In genomic region chr1:1132928-1133750, GRCh38 we compare ENCODE assay signal across 16 cellular contexts. TPM values are rescaled to one million over a fixed set of nuclear protein-coding genes. Genes with fewer than 3 reads are reported as not detected.
DNase-seq lines count a peak whose midpoint lies in the region; ATAC-seq and TF ChIP-seq lines count a peak whose summit lies in the region.
"Had no signal": no experiment of that assay in that cellular context is flagged by ENCODE, and none has a peak within 500 bp of the region (broad histone marks: within the 10 kb centered on the region; RNA-seq: fewer than 3 reads in every experiment).

No MANE protein-coding gene starts in this region.

- DNase-seq in Right ventricle myocardium inferior (ENCODE audit: missing footprints) = no peak
- no peak for DNase-seq in cardiac septum (ENCODE audit: low spot score)
- peak; percentile 62 for DNase-seq in fibroblast of villous mesenchyme (ENCODE audit: low read depth)
- DNase-seq in type B pancreatic cell (ENCODE audit: extremely low spot score, unreplicated experiment) = no peak
- no peak for DNase-seq in G401 (ENCODE audit: low spot score)
- DNase-seq in NCI-H2029 (lab: John Stamatoyannopoulos, UW) = no peak
- DNase-seq: activated T-cell treated with anti-CD3 and anti-CD28 coated beads for 4 hours; effector CD4-positive, alpha-beta T cell; kidney glomerular epithelial cell; uterus had no signal

- TF ChIP-seq CTCF in fibroblast of villous mesenchyme (IDR thresholded peaks at IDR 0.05; ENCODE audit: insufficient read depth, low read depth, low read length) (no peak), type B pancreatic cell (conservative IDR thresholded peaks at IDR 0.05) (no peak)

- no peaks in the 10 kb centered on the region for H3K27me3 ChIP-seq in muscle layer of duodenum (ENCODE audit: low read depth, low read length)
- H3K27me3 ChIP-seq: uterus had no signal

- H3K36me3 ChIP-seq in muscle layer of duodenum (ENCODE audit: control insufficient read depth in 1 of 2, insufficient read depth in 2 of 2, low read length in 2 of 2) = no peaks in the 10 kb centered on the region
- H3K36me3 ChIP-seq: adrenal gland, neutrophil, uterus had no signal

- H3K4me3 Mint-ChIP-seq in type B pancreatic cell = peak overlapping the region; percentile 28

- no peaks in the 10 kb centered on the region for H3K4me1 ChIP-seq in muscle layer of duodenum (ENCODE audit: control insufficient read depth in 1 of 2, insufficient read depth in 2 of 2, low read length in 2 of 2)
- H3K4me1 ChIP-seq: adrenal gland, uterus had no signal

- H3K9me3 ChIP-seq in muscle layer of duodenum (ENCODE audit: control insufficient read depth in 1 of 2, low read length in 2 of 2) = no peaks in the 10 kb centered on the region
- H3K9me3 ChIP-seq: adrenal gland, neutrophil, uterus had no signal

- no peaks in the 10 kb centered on the region for H3K27me3 Mint-ChIP-seq in type B pancreatic cell

- no peak overlapping the region for H3K27ac Mint-ChIP-seq in type B pancreatic cell

- H3K27ac ChIP-seq in muscle layer of duodenum (ENCODE audit: low read length) = peak overlapping the region; percentile 69
- H3K27ac ChIP-seq: adrenal gland, neutrophil, uterus had no signal

- H3K9me3 Mint-ChIP-seq in type B pancreatic cell = no peaks in the 10 kb centered on the region

- intact Hi-C loops in Right ventricle myocardium inferior (cut with DNase I) (no loop called here), cardiac septum (cut with DNase I) (loop anchor here (5.0 kb wide), 1 partner anchor 74 kb away; the partner anchor contains the start of gene TNFRSF18)

- in situ Hi-C loops in G401 (cut with HindIII; ENCODE audit: low sequenced_read_pairs) = no loop called here

- H3K4me1 Mint-ChIP-seq in type B pancreatic cell (ENCODE audit: unreplicated experiment) = peaks cover 25% of the 10 kb centered on the region

- H3K36me3 Mint-ChIP-seq in type B pancreatic cell = no peaks in the 10 kb centered on the region

- H3K4me3 ChIP-seq in fibroblast of villous mesenchyme (ENCODE audit: low read depth, low read length) (no peak overlapping the region), muscle layer of duodenum (ENCODE audit: low read depth in 1 of 2, low read length in 2 of 2) (no peak overlapping the region)
- H3K4me3 ChIP-seq: adrenal gland, uterus had no signal

- ATAC-seq in Right ventricle myocardium inferior (peak; percentile 37), GM18909 (IDR thresholded peaks at IDR 0.05; ENCODE audit: poor library complexity, unreplicated experiment) (no peak)
- ATAC-seq: activated CD4-positive, CD25-positive, alpha-beta regulatory T cell treated with anti-CD3 and anti-CD28 coated beads, Interleukin-2, amount 50 U/mL, for 24 hours; SK-N-SH treated with all-trans-retinoic acid at 6 μM for 48 hours had no signal

RNA-seq across cellular contexts. Expression of gene C1orf159, which starts 17.2 kb away (rescaled TPM):
- total RNA-seq in Right ventricle myocardium inferior (2.9 TPM), cardiac septum (5.4 TPM), fibroblast of villous mesenchyme (6.5 and 7.1 TPM in 2 replicates), type B pancreatic cell (ENCODE audit: low replicate concordance) (20.0 and 21.2 TPM in 2 replicates)
- 11.9 and 17.1 TPM in 2 replicates for total RNA-seq in G401 (2014; rRNA removed; shearing (Covaris generic))

RNA-seq across cellular contexts. Expression of gene TTLL10, which starts 40.5 kb away (rescaled TPM):
- 0.24 TPM for total RNA-seq in Right ventricle myocardium inferior
- total RNA-seq in cardiac septum = 0.22 TPM
- total RNA-seq in fibroblast of villous mesenchyme = not detected in 2 replicates
- 0.88 and 1.4 TPM in 2 replicates for total RNA-seq in type B pancreatic cell (ENCODE audit: low replicate concordance)
- not detected in 2 replicates for total RNA-seq in G401 (2014; rRNA removed; shearing (Covaris generic))
- total RNA-seq: adrenal gland had no signal

RNA-seq across cellular contexts. Expression of gene RNF223, which starts 59.0 kb away (rescaled TPM):
- total RNA-seq in Right ventricle myocardium inferior (not detected), cardiac septum (not detected), fibroblast of villous mesenchyme (not detected in 2 replicates), type B pancreatic cell (ENCODE audit: low replicate concordance) (1.2 and 2.5 TPM in 2 replicates)
- 3.5 and 4.3 TPM in 2 replicates for total RNA-seq in G401 (2014; rRNA removed; shearing (Covaris generic))
- total RNA-seq: adrenal gland, uterus had no signal
